20 cellular contexts compared by ENCODE assay signal in the genomic region with DNA sequence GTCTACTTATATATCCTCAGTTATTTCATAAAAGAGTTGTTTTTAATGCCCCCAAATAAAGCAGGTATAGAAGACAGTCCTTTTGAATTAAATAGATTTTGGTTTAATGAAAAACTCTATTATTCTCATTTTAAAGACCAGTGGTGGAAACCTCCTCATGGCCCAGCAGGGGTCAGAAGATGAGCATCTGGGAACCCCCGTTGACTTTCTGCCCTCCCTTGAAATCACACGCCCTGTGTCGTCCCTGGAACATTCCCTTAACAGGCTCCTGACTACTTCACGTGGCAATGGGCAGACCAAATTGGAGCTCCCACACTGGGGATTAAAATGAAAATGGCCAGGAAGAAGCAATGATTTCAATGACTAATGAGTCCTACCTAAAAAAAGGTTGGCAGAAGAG.
DNase-seq lines count a peak whose midpoint lies in the region; ATAC-seq and TF ChIP-seq lines count a peak whose summit lies in the region.
"Had no signal": no experiment of that assay in that cellular context is flagged by ENCODE, and none has a peak within 500 bp of the region (broad histone marks: within the 10 kb centered on the region; RNA-seq: fewer than 3 reads in every experiment).

No MANE protein-coding gene starts in this region.

- intact Hi-C loops in left colon (cut with DNase I, micrococcal nuclease) = no loop called here

- peak; percentile 18 for DNase-seq in LHCN-M2 (ENCODE audit: low read depth)
- peak; percentile 47 for DNase-seq in SK-MEL-5 (ENCODE audit: low read depth, low spot score)
- DNase-seq in glutamatergic neuron = no peak
- no peak for DNase-seq in stimulated activated effector memory CD8-positive, alpha-beta T cell treated with anti-CD3 and anti-CD28 coated beads, Interleukin-12 subunit alpha, Interleukin-12 subunit beta, amount 100 ng/mL, for 72 hours (ENCODE audit: low spot score in 2 of 2)
- DNase-seq in SW 1271 (lab: John Stamatoyannopoulos, UW) = no peak
- no peak for DNase-seq in left colon
- DNase-seq: ACHN, H9, IMR-90, Kasumi-1, MM.1S, NCI-H1092, NCI-H1436 treated with DMSO at 0.1 percent for 48 hours, NCI-H2081, NCI-H2171 treated with DMSO at 0.1 percent for 48 hours, NCI-H446, NCI-H526 treated with DMSO at 0.1 percent for 48 hours, OCI-M1, SIG-M5 had no signal

- peaks cover 4% of the 10 kb centered on the region for H3K9me3 Mint-ChIP-seq in glutamatergic neuron (ENCODE audit: unreplicated experiment)
- no peaks in the 10 kb centered on the region for H3K9me3 Mint-ChIP-seq in stimulated activated effector memory CD8-positive, alpha-beta T cell treated with anti-CD3 and anti-CD28 coated beads, Interleukin-12 subunit alpha, Interleukin-12 subunit beta, amount 100 ng/mL, for 72 hours
- H3K9me3 Mint-ChIP-seq: H9 had no signal

- no peak overlapping the region for H3K4me3 Mint-ChIP-seq in glutamatergic neuron (ENCODE audit: unreplicated experiment)
- H3K4me3 Mint-ChIP-seq in stimulated activated effector memory CD8-positive, alpha-beta T cell treated with anti-CD3 and anti-CD28 coated beads, Interleukin-12 subunit alpha, Interleukin-12 subunit beta, amount 100 ng/mL, for 72 hours = no peak overlapping the region
- H3K4me3 Mint-ChIP-seq: H9 had no signal

- no peak for TF ChIP-seq CTCF in glutamatergic neuron (IDR thresholded peaks at IDR 0.05; ENCODE audit: partially characterized antibody, unreplicated experiment)

- in situ Hi-C loops in SK-MEL-5 (cut with HindIII; ENCODE audit: low pct_unique_long_range_greater_than_20kb, low sequenced_read_pairs) = no loop called here

- ATAC-seq in stimulated activated effector memory CD8-positive, alpha-beta T cell treated with anti-CD3 and anti-CD28 coated beads, Interleukin-12 subunit alpha, Interleukin-12 subunit beta, amount 100 ng/mL, for 72 hours = no peak
- no peak for ATAC-seq in HG02938 (IDR thresholded peaks at IDR 0.05; ENCODE audit: unreplicated experiment)
- ATAC-seq in left colon = no peak

- H3K4me1 Mint-ChIP-seq in glutamatergic neuron (ENCODE audit: low read depth, unreplicated experiment) = peaks cover 10% of the 10 kb centered on the region
- no peaks in the 10 kb centered on the region for H3K4me1 Mint-ChIP-seq in stimulated activated effector memory CD8-positive, alpha-beta T cell treated with anti-CD3 and anti-CD28 coated beads, Interleukin-12 subunit alpha, Interleukin-12 subunit beta, amount 100 ng/mL, for 72 hours

- H3K27me3 Mint-ChIP-seq in glutamatergic neuron (ENCODE audit: unreplicated experiment) = peaks cover 3% of the 10 kb centered on the region

- peak overlapping the region; percentile 20 for H3K27ac Mint-ChIP-seq in glutamatergic neuron (ENCODE audit: unreplicated experiment)
- H3K27ac Mint-ChIP-seq in stimulated activated effector memory CD8-positive, alpha-beta T cell treated with anti-CD3 and anti-CD28 coated beads, Interleukin-12 subunit alpha, Interleukin-12 subunit beta, amount 100 ng/mL, for 72 hours = peak overlapping the region; percentile 32

- no peaks in the 10 kb centered on the region for H3K36me3 Mint-ChIP-seq in glutamatergic neuron (ENCODE audit: unreplicated experiment)
- no peaks in the 10 kb centered on the region for H3K36me3 Mint-ChIP-seq in stimulated activated effector memory CD8-positive, alpha-beta T cell treated with anti-CD3 and anti-CD28 coated beads, Interleukin-12 subunit alpha, Interleukin-12 subunit beta, amount 100 ng/mL, for 72 hours

Comparison
In these comparisons a context has a peak if more than half of its experiments do, and no peak if none do; other contexts are left out.
1. DNase-seq: peak in LHCN-M2 (single experiment) and SK-MEL-5 (single experiment); none in glutamatergic neuron (single experiment), stimulated activated effector memory CD8-positive, alpha-beta T cell treated with anti-CD3 and anti-CD28 coated beads, Interleukin-12 subunit alpha, Interleukin-12 subunit beta, amount 100 ng/mL, for 72 hours (0 of 2), SW 1271 (0 of 2) and left colon (0 of 2).